26 cellular contexts compared by ENCODE assay signal in genomic region chr13:34805347-34805746, GRCh38.
"Had no signal": no experiment of that assay in that cellular context is flagged by ENCODE, and none has a peak within 500 bp of the region (broad histone marks: within the 10 kb centered on the region; RNA-seq: fewer than 3 reads in every experiment).

No MANE protein-coding gene starts in this region.

- H3K4me1 ChIP-seq: ascending aorta, body of pancreas, Peyer's patch, SJSA1 had no signal

- ATAC-seq: activated CD8-positive, alpha-beta T cell treated with anti-CD3 and anti-CD28 coated beads, Interleukin-2, amount 10 ng/mL, durations not matched to agents 7 days and 5 days; body of pancreas; SK-N-SH treated with all-trans-retinoic acid at 6 μM for 48 hours had no signal

- H3K4me3 ChIP-seq: ascending aorta, body of pancreas, cardiac muscle cell, Peyer's patch, SJSA1 had no signal

- H3K9me3 ChIP-seq: ascending aorta, body of pancreas, Peyer's patch, SJSA1 had no signal

- H3K27me3 ChIP-seq: ascending aorta, body of pancreas, cardiac muscle cell, Peyer's patch, SJSA1 had no signal

- H3K27ac ChIP-seq: ascending aorta, body of pancreas, cardiac muscle cell, Peyer's patch, SJSA1 had no signal

- H3K36me3 ChIP-seq: ascending aorta, cardiac muscle cell, Peyer's patch, SJSA1 had no signal

- DNase-seq: activated CD4-positive, alpha-beta T cell treated with anti-CD3 and anti-CD28 coated beads for 48 hours; activated CD4-positive, alpha-beta T cell treated with anti-CD3 and anti-CD28 coated beads, Interleukin-2, amount 50 U/mL, for 4 hours; activated CD4-positive, CD25-positive, alpha-beta regulatory T cell treated with anti-CD3 and anti-CD28 coated beads, Interleukin-2, amount 50 U/mL, for 72 hours; activated CD8-positive, alpha-beta memory T cell treated with anti-CD3 and anti-CD28 coated beads, Interleukin-2, amount 50 U/mL, for 48 hours; activated CD8-positive, alpha-beta T cell treated with anti-CD3 and anti-CD28 coated beads, Interleukin-2, amount 10 ng/mL, durations not matched to agents 7 days and 5 days; activated naive CD4-positive, alpha-beta T cell; activated T-cell treated with anti-CD3 and anti-CD28 coated beads, Interleukin-2, amount 50 U/mL, for 1 hour; amniotic stem cell; body of pancreas; Kasumi-1; MV-4-11; NCI-H1092 treated with DMSO at 0.1 percent for 48 hours; NCI-H1417 treated with DMSO at 0.1 percent for 48 hours; NCI-H1694 treated with DMSO at 0.1 percent for 48 hours; NCI-H2029 treated with DMSO at 0.1 percent for 48 hours; NCI-H510A treated with DMSO at 0.1 percent for 48 hours; NCI-H69; NK-92 treated with Interleukin-12 subunit alpha and Interleukin-12 subunit beta, amount 100 ng/mL, for 24 hours; OCI-M1; Peyer's patch; SHP77; SW 1271 had no signal
